Comparison of ENCODE assay signal across 8 cellular contexts in the genomic region with DNA sequence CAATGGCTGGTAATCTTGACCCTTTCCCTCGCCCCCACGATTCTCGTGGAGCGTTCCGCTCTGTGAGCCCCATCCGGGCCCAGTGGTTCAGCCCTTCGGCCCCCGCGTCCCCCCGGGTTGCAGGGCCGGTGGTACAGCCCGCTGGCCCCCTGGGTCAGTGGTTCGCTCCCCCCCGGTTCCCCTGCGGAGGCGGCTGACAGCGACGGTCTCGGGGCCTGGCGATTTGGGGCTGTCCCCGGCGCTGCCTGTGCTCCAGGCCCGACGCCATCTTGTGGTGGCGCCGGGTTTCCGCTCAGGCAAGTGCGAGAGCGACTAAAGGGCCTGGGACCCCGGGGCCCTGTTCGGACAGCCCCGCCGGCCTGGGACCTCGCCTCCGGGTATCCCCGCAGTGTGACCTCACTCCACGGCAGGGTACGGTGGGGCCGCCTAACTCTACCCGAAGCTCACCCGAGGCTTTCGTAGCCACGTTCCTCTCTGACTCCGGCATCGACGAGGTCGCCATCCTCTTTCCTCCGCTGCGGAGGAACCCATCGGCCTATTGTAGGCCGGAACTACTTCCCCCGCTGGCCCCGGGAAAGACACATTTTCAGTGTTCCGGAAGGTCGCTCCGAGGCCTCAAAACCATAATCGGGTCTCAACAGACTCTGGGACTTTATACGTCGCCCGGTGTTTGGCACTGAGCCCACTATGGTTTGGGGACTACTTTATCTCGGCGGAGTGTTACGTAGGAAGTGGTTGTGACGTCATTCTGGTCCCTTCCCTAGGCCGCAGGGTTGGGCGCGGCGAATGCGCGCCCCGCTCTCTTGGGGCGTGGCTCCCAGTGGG. TPM values are rescaled to one million over a fixed set of nuclear protein-coding genes. Genes with fewer than 3 reads are reported as not detected.
DNase-seq lines count a peak whose midpoint lies in the region; FAIRE-seq and TF ChIP-seq lines count a peak whose summit lies in the region.

A gene with protein sequence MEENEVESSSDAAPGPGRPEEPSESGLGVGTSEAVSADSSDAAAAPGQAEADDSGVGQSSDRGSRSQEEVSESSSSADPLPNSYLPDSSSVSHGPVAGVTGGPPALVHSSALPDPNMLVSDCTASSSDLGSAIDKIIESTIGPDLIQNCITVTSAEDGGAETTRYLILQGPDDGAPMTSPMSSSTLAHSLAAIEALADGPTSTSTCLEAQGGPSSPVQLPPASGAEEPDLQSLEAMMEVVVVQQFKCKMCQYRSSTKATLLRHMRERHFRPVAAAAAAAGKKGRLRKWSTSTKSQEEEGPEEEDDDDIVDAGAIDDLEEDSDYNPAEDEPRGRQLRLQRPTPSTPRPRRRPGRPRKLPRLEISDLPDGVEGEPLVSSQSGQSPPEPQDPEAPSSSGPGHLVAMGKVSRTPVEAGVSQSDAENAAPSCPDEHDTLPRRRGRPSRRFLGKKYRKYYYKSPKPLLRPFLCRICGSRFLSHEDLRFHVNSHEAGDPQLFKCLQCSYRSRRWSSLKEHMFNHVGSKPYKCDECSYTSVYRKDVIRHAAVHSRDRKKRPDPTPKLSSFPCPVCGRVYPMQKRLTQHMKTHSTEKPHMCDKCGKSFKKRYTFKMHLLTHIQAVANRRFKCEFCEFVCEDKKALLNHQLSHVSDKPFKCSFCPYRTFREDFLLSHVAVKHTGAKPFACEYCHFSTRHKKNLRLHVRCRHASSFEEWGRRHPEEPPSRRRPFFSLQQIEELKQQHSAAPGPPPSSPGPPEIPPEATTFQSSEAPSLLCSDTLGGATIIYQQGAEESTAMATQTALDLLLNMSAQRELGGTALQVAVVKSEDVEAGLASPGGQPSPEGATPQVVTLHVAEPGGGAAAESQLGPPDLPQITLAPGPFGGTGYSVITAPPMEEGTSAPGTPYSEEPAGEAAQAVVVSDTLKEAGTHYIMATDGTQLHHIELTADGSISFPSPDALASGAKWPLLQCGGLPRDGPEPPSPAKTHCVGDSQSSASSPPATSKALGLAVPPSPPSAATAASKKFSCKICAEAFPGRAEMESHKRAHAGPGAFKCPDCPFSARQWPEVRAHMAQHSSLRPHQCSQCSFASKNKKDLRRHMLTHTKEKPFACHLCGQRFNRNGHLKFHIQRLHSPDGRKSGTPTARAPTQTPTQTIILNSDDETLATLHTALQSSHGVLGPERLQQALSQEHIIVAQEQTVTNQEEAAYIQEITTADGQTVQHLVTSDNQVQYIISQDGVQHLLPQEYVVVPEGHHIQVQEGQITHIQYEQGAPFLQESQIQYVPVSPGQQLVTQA (N-terminal part only) (minus strand): TSS at position 529 of the 825 bp plus-strand sequence. CDS start 793 bp downstream, outside the sequence.

- H4K20me1 ChIP-seq in MM.1S (ENCODE audit: insufficient read depth, low read length) (no peaks in the 10 kb centered on the region), neural cell (ENCODE audit: insufficient read depth) (no peaks in the 10 kb centered on the region)

- H3K9me2 ChIP-seq in MM.1S (replicated peaks; ENCODE audit: insufficient read depth, low read length), result no peaks in the 10 kb centered on the region
- H3K9me2 ChIP-seq in neural cell (ENCODE audit: insufficient read depth, low read length), result no peaks in the 10 kb centered on the region

- peaks cover 40% of the 10 kb centered on the region for H3K36me3 ChIP-seq in HAP-1 (replicated peaks)
- no peaks in the 10 kb centered on the region; the same call in none of the 2 replicates for H3K36me3 ChIP-seq in MM.1S (replicated peaks; ENCODE audit: insufficient read depth, low read length)
- no peaks in the 10 kb centered on the region for H3K36me3 ChIP-seq in neural cell (ENCODE audit: insufficient read depth, low read length)
- H3K36me3 ChIP-seq in stomach, result peaks cover 24 to 28% (median 27%) of the 10 kb centered on the region in 4 donors

- peaks cover 38% of the 10 kb centered on the region for H3K79me2 ChIP-seq in MM.1S (ENCODE audit: low read length)
- no peaks in the 10 kb centered on the region for H3K79me2 ChIP-seq in neural cell (replicated peaks; ENCODE audit: insufficient read depth, low read length)

- H3F3A ChIP-seq in MM.1S (ENCODE audit: insufficient read depth, low read length) (peaks cover 9% of the 10 kb centered on the region; the same call in 1 of the 2 replicates), neural cell (ENCODE audit: insufficient read depth, low read length, poor library complexity, severe bottlenecking) (no peaks in the 10 kb centered on the region)

- H3K9me3 ChIP-seq in HAP-1, result no peaks in the 10 kb centered on the region
- H3K9me3 ChIP-seq in MM.1S (replicated peaks; ENCODE audit: insufficient read depth, low read length), result no peaks in the 10 kb centered on the region
- no peaks in the 10 kb centered on the region for H3K9me3 ChIP-seq in neural cell (ENCODE audit: low read length)
- no peaks in the 10 kb centered on the region for H3K9me3 ChIP-seq in stomach

- H3K27me3 ChIP-seq in HAP-1 (ENCODE audit: low read depth), result no peaks in the 10 kb centered on the region
- no peaks in the 10 kb centered on the region for H3K27me3 ChIP-seq in MM.1S (replicated peaks; ENCODE audit: insufficient read depth, low read length)
- no peaks in the 10 kb centered on the region for H3K27me3 ChIP-seq in neural cell (ENCODE audit: insufficient read depth, low read depth, low read length)
- H3K27me3 ChIP-seq in stomach, result no peaks in the 10 kb centered on the region

- H3K4me2 ChIP-seq in MM.1S (ENCODE audit: low read depth, low read length), result peak within 1 kb of the TSS; percentile 93
- peak within 1 kb of the TSS; percentile 66 for H3K4me2 ChIP-seq in neural cell (ENCODE audit: low read length)

- H3K27ac ChIP-seq in MM.1S (ENCODE audit: low read length) (peak within 1 kb of the TSS; percentile 98), neural cell (ENCODE audit: low read length) (peak within 1 kb of the TSS; percentile 100), stomach (peak within 1 kb of the TSS; percentile 99 to 100 (median 99))

- peak; percentile 85 to 96 for DNase-seq in HAP-1 (ENCODE audit: low spot score in 2 of 2)
- DNase-seq in MM.1S, result peak; percentile 95
- peak; percentile 72 for DNase-seq in SIG-M5 (lab: John Stamatoyannopoulos, UW)
- DNase-seq in activated gamma-delta T cell (lab: John Stamatoyannopoulos, UW), result peak; percentile 91
- peak; percentile 92 for DNase-seq in fibroblast of the conjunctiva (ENCODE audit: low read depth)
- DNase-seq in stomach, result peak; percentile 95

- peak within 1 kb of the TSS; percentile 91 for H2AFZ ChIP-seq in MM.1S (ENCODE audit: low read length)
- peak within 1 kb of the TSS; percentile 97 for H2AFZ ChIP-seq in neural cell (ENCODE audit: low read depth, low read length)

- intact Hi-C loops in stomach (cut with DNase I; ENCODE audit: low total_unique reads), result no loop called here

- TF ChIP-seq RAD21 in neural cell (conservative IDR thresholded peaks at IDR 0.05), result peak; percentile 54

- H3K4me1 ChIP-seq in HAP-1, result peaks cover 19% of the 10 kb centered on the region
- H3K4me1 ChIP-seq in MM.1S (ENCODE audit: low read length), result peaks cover 17% of the 10 kb centered on the region
- H3K4me1 ChIP-seq in stomach, result peaks cover 13 to 40% (median 31%) of the 10 kb centered on the region in 4 donors

- 0 to 1% (median 0%) methylated on average over 28 to 72 of the region's 72 CpGs for WGBS in stomach, 5 donors

- H3K4me3 ChIP-seq in HAP-1, result peak within 1 kb of the TSS; percentile 91
- peak within 1 kb of the TSS; percentile 94 for H3K4me3 ChIP-seq in MM.1S (ENCODE audit: low read length)
- peak within 1 kb of the TSS; percentile 97 for H3K4me3 ChIP-seq in neural cell (ENCODE audit: low read length)
- peak within 1 kb of the TSS; percentile 77 to 96 (median 83) for H3K4me3 ChIP-seq in stomach

- peak in 1 of 4 donors; percentile 81 for TF ChIP-seq POLR2A in stomach (IDR thresholded peaks at IDR 0.05)

- in situ Hi-C loops in HAP-1 (cut with MboI; ENCODE audit: low sequenced_read_pairs), result no loop called here

- peak; percentile 94 for FAIRE-seq in G401.6 (lab: Jason Lieb, UNC)

- no peak for TF ChIP-seq CTCF in MM.1S (IDR thresholded peaks at IDR 0.05; ENCODE audit: low read length)
- TF ChIP-seq CTCF in neural cell (IDR thresholded peaks at IDR 0.05; ENCODE audit: poor library complexity, severe bottlenecking), result peak; percentile 61
- TF ChIP-seq CTCF in stomach (IDR thresholded peaks at IDR 0.05), result peak in 4 of 7 experiments; percentile 14 to 56 (median 47)

- peak; percentile 76 for TF ChIP-seq EP300 in neural cell (conservative IDR thresholded peaks at IDR 0.05; ENCODE audit: poor library complexity, severe bottlenecking)
- peak; percentile 59 for TF ChIP-seq EP300 in stomach (IDR thresholded peaks at IDR 0.05)

- peak within 1 kb of the TSS; percentile 95 for H3K9ac ChIP-seq in MM.1S (ENCODE audit: low read length)
- peak within 1 kb of the TSS; percentile 99 for H3K9ac ChIP-seq in neural cell (ENCODE audit: low read length)

TF ChIP-seq in neural cell, 6 proteins besides CTCF, POLR2A, EP300 and RAD21 (continues in another document):
- TF ChIP-seq, protein P1, sequence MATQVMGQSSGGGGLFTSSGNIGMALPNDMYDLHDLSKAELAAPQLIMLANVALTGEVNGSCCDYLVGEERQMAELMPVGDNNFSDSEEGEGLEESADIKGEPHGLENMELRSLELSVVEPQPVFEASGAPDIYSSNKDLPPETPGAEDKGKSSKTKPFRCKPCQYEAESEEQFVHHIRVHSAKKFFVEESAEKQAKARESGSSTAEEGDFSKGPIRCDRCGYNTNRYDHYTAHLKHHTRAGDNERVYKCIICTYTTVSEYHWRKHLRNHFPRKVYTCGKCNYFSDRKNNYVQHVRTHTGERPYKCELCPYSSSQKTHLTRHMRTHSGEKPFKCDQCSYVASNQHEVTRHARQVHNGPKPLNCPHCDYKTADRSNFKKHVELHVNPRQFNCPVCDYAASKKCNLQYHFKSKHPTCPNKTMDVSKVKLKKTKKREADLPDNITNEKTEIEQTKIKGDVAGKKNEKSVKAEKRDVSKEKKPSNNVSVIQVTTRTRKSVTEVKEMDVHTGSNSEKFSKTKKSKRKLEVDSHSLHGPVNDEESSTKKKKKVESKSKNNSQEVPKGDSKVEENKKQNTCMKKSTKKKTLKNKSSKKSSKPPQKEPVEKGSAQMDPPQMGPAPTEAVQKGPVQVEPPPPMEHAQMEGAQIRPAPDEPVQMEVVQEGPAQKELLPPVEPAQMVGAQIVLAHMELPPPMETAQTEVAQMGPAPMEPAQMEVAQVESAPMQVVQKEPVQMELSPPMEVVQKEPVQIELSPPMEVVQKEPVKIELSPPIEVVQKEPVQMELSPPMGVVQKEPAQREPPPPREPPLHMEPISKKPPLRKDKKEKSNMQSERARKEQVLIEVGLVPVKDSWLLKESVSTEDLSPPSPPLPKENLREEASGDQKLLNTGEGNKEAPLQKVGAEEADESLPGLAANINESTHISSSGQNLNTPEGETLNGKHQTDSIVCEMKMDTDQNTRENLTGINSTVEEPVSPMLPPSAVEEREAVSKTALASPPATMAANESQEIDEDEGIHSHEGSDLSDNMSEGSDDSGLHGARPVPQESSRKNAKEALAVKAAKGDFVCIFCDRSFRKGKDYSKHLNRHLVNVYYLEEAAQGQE (IDR thresholded peaks at IDR 0.05; ENCODE audit: borderline replicate concordance), result peak; percentile 97
- TF ChIP-seq SMC3 (conservative IDR thresholded peaks at IDR 0.05; ENCODE audit: poor library complexity) (peak; percentile 70), MXI1 (conservative IDR thresholded peaks at IDR 0.05; ENCODE audit: poor library complexity, severe bottlenecking) (peak; percentile 57)

RNA-seq across cellular contexts. Expression of the gene that starts here (rescaled TPM):
- 12.8 and 18.9 TPM in 2 replicates for polyA plus RNA-seq in neural cell
- 25.4 and 26.5 TPM in 2 replicates for polyA minus RNA-seq in neural cell
- 10 to 100 TPM in 4 of 5 donors, 1 to 10 TPM in 1; 8.3 to 72.3 (median 38.5) TPM for total RNA-seq in stomach
- polyA plus RNA-seq in stomach, result 10 to 100 TPM in 1 of 3 donors, 1 to 10 TPM in 2; 7.2 to 12.0 (median 9.3) TPM

Comparison
In these comparisons a context has a peak if more than half of its experiments do, and no peak if none do; other contexts are left out.
1. Peak in every context shown above with its lines: DNase-seq, H3K4me3 ChIP-seq and H3K27ac ChIP-seq.